9 cellular contexts compared by ENCODE assay signal in the genomic region with DNA sequence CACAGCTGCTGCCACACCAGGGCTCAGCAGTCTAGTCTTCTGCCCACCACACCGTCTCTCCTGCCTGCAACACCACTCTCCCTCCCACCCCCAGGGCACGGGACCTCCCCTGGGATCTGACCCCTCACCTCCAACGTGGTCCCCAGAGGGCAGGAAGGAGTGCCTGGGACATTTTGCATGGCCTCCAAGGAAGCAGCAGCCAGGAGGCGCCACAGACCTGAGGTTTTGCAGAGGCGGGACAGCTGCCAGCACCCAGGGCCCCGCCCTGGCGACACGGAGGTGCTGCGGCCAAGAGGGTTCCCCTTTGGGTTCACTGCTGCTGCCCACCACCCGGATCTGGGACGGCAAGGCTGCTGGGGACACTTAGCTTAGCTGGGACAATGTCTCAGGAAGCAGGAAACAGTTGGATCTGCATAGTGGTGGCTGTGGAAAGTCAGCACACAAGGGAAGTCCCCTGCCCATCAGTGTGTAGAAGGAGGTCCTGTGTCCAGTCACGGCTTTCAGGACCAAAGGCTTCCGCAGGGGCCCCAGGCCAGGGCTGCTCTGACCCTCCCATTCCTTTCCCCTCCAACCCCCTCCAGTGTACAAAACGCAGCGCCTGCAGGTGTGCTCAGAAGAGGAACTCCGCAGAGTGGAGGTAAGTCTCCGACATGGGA. TPM values are rescaled to one million over a fixed set of nuclear protein-coding genes. Genes with fewer than 3 reads are reported as not detected.
A peak's percentile ranks its signal among the peaks of the same experiment; 100 is the strongest.
DNase-seq lines count a peak whose midpoint lies in the region; ATAC-seq and TF ChIP-seq lines count a peak whose summit lies in the region.
"Had no signal": no experiment of that assay in that cellular context is flagged by ENCODE, and none has a peak within 500 bp of the region (broad histone marks: within the 10 kb centered on the region; RNA-seq: fewer than 3 reads in every experiment).

No MANE protein-coding gene starts in this region.

- no peak overlapping the region for H3K27ac Mint-ChIP-seq in HFFc6
- no peak overlapping the region for H3K27ac Mint-ChIP-seq in activated CD8-positive, alpha-beta memory T cell treated with anti-CD3 and anti-CD28 coated beads, Interleukin-2, amount 10 ng/mL, durations not matched to agents 7 days and 5 days

- peaks cover 39% of the 10 kb centered on the region for H3K27me3 Mint-ChIP-seq in HFFc6 (ENCODE audit: insufficient read depth)
- peaks cover 57% of the 10 kb centered on the region for H3K27me3 Mint-ChIP-seq in activated CD8-positive, alpha-beta memory T cell treated with anti-CD3 and anti-CD28 coated beads, Interleukin-2, amount 10 ng/mL, durations not matched to agents 7 days and 5 days

- no peaks in the 10 kb centered on the region for H3K4me1 ChIP-seq in mucosa of descending colon (ENCODE audit: low read depth)
- peaks cover 2% of the 10 kb centered on the region for H3K4me1 ChIP-seq in ovary (ENCODE audit: insufficient read depth)

- ATAC-seq in activated CD8-positive, alpha-beta memory T cell treated with anti-CD3 and anti-CD28 coated beads, Interleukin-2, amount 10 ng/mL, durations not matched to agents 7 days and 5 days: no peak
- ATAC-seq in mucosa of descending colon (peak; percentile 45), GM18868 (IDR thresholded peaks at IDR 0.05; ENCODE audit: unreplicated experiment) (no peak), HG03571 (IDR thresholded peaks at IDR 0.05; ENCODE audit: unreplicated experiment) (no peak)

- H3K4me3 ChIP-seq in mucosa of descending colon (no peak overlapping the region), ovary (no peak overlapping the region)

- H3K27me3 ChIP-seq in ovary: no peaks in the 10 kb centered on the region

- peaks cover 7% of the 10 kb centered on the region; the same call in 1 of the 2 replicates for H3K36me3 Mint-ChIP-seq in HFFc6 (ENCODE audit: low read depth)
- no peaks in the 10 kb centered on the region for H3K36me3 Mint-ChIP-seq in activated CD8-positive, alpha-beta memory T cell treated with anti-CD3 and anti-CD28 coated beads, Interleukin-2, amount 10 ng/mL, durations not matched to agents 7 days and 5 days

- no peak for TF ChIP-seq POLR2A in ovary (IDR thresholded peaks at IDR 0.05)

- H3K27ac ChIP-seq in ovary: no peak overlapping the region

- intact Hi-C loops in mucosa of descending colon (cut with DNase I, micrococcal nuclease): no loop called here
- intact Hi-C loops in ovary (cut with DNase I): no loop called here

- TF ChIP-seq EP300 in ovary (IDR thresholded peaks at IDR 0.05): no peak

- H3K36me3 ChIP-seq in mucosa of descending colon (ENCODE audit: low read depth) (no peaks in the 10 kb centered on the region), ovary (no peaks in the 10 kb centered on the region)

- WGBS in ovary, 3 donors: 29 to 34% (median 31%) methylated on average over 17 of the region's 17 CpGs

- H3K4me1 Mint-ChIP-seq in HFFc6 (ENCODE audit: low read depth): no peaks in the 10 kb centered on the region
- H3K4me1 Mint-ChIP-seq in activated CD8-positive, alpha-beta memory T cell treated with anti-CD3 and anti-CD28 coated beads, Interleukin-2, amount 10 ng/mL, durations not matched to agents 7 days and 5 days: no peaks in the 10 kb centered on the region

- H3K9me3 Mint-ChIP-seq in HFFc6: peaks cover 11% of the 10 kb centered on the region
- H3K9me3 Mint-ChIP-seq in activated CD8-positive, alpha-beta memory T cell treated with anti-CD3 and anti-CD28 coated beads, Interleukin-2, amount 10 ng/mL, durations not matched to agents 7 days and 5 days (ENCODE audit: low read depth): no peaks in the 10 kb centered on the region

- no peak overlapping the region for H3K4me3 Mint-ChIP-seq in HFFc6
- no peak overlapping the region for H3K4me3 Mint-ChIP-seq in activated CD8-positive, alpha-beta memory T cell treated with anti-CD3 and anti-CD28 coated beads, Interleukin-2, amount 10 ng/mL, durations not matched to agents 7 days and 5 days

- TF ChIP-seq CTCF in HFFc6 (IDR thresholded peaks at IDR 0.05): peak; percentile 58; the same call in 1 of the 2 replicates
- no peak for TF ChIP-seq CTCF in mucosa of descending colon (IDR thresholded peaks at IDR 0.05)
- no peak for TF ChIP-seq CTCF in ovary (IDR thresholded peaks at IDR 0.05)

- CTCF ChIA-PET in activated CD8-positive, alpha-beta memory T cell treated with anti-CD3 and anti-CD28 coated beads, Interleukin-2, amount 10 ng/mL, durations not matched to agents 7 days and 5 days (lab: Charles Lee): no interaction called here

- DNase-seq in CD1c-positive myeloid dendritic cell (ENCODE audit: extremely low spot score): peak; percentile 19
- no peak for DNase-seq in HFFc6
- peak; percentile 53 for DNase-seq in activated CD8-positive, alpha-beta memory T cell treated with anti-CD3 and anti-CD28 coated beads, Interleukin-2, amount 10 ng/mL, durations not matched to agents 7 days and 5 days
- peak in 2 of 3 donors; percentile 29 to 41 for DNase-seq in mucosa of descending colon
- no peak for DNase-seq in glomerular visceral epithelial cell (ENCODE audit: extremely low spot score)
- no peak for DNase-seq in ovary
- DNase-seq: amygdala had no signal

- H3K9me3 ChIP-seq in mucosa of descending colon (no peaks in the 10 kb centered on the region), ovary (no peaks in the 10 kb centered on the region)

RNA-seq across cellular contexts. Expression of a gene that starts 13.8 kb away (rescaled TPM):
- total RNA-seq in HFFc6 (2021; fragmentation: NEBNext Ultra II Directional; extraction: Animal tissue kit (Norgen Biotek cat#: 25700)): not detected
- not detected for total RNA-seq in activated CD8-positive, alpha-beta memory T cell treated with anti-CD3 and anti-CD28 coated beads, Interleukin-2, amount 10 ng/mL, durations not matched to agents 7 days and 5 days
- total RNA-seq in mucosa of descending colon: not detected
- not detected for total RNA-seq in ovary
- not detected for polyA plus RNA-seq in ovary

Comparison
In these comparisons a context has a peak if more than half of its experiments do, and no peak if none do; other contexts are left out.
1. DNase-seq: peak in CD1c-positive myeloid dendritic cell (single experiment), activated CD8-positive, alpha-beta memory T cell treated with anti-CD3 and anti-CD28 coated beads, Interleukin-2, amount 10 ng/mL, durations not matched to agents 7 days and 5 days (single experiment) and mucosa of descending colon (2 of 3); none in HFFc6 (single experiment), glomerular visceral epithelial cell (single experiment) and ovary (0 of 5).